In genomic region chr7:47375590-47375989, GRCh38 we compare ENCODE assay signal across 20 cellular contexts.
A peak's percentile ranks its signal among the peaks of the same experiment; 100 is the strongest.
DNase-seq lines count a peak whose midpoint lies in the region; ATAC-seq and TF ChIP-seq lines count a peak whose summit lies in the region.
"Had no signal": no experiment of that assay in that cellular context is flagged by ENCODE, and none has a peak within 500 bp of the region (broad histone marks: within the 10 kb centered on the region; RNA-seq: fewer than 3 reads in every experiment).

No MANE protein-coding gene starts in this region.

- TF ChIP-seq CTCF in right atrium auricular region (IDR thresholded peaks at IDR 0.05) (no peak), cardiac fibroblast (IDR thresholded peaks at IDR 0.05; ENCODE audit: low read depth, low read length) (no peak), type B pancreatic cell (conservative IDR thresholded peaks at IDR 0.05) (no peak), Calu3 (IDR thresholded peaks at IDR 0.05; ENCODE audit: unreplicated experiment) (no peak)

- H3K27me3 Mint-ChIP-seq in type B pancreatic cell, result no peaks in the 10 kb centered on the region
- no peaks in the 10 kb centered on the region for H3K27me3 Mint-ChIP-seq in Calu3 (ENCODE audit: unreplicated experiment)

- no peaks in the 10 kb centered on the region for H3K9me3 ChIP-seq in right atrium auricular region
- H3K9me3 ChIP-seq: BLaER1 treated with 17β-estradiol and CSF1 and Interleukin-3, amounts not matched to agents 10 nM and 100 nM had no signal

- no peak for DNase-seq in right atrium auricular region (ENCODE audit: low spot score)
- DNase-seq in cardiac septum (ENCODE audit: low spot score), result no peak
- DNase-seq in cardiac fibroblast (ENCODE audit: low read depth in 2 of 2), result peak; percentile 24 to 27
- peak; percentile 88 for DNase-seq in myocyte (ENCODE audit: low read depth)
- DNase-seq in type B pancreatic cell (ENCODE audit: extremely low spot score, unreplicated experiment), result no peak
- no peak for DNase-seq in kidney glomerular epithelial cell (lab: John Stamatoyannopoulos, UW)
- no peak for DNase-seq in Calu3
- DNase-seq: activated CD4-positive, alpha-beta T cell treated with anti-CD3 and anti-CD28 coated beads, Interleukin-2, amount 50 U/mL, for 48 hours; activated effector memory CD4-positive, alpha-beta T cell treated with Interleukin-2 at 50 U/mL for 16 hours; dermis blood vessel endothelial cell; hypothalamus; NCI-H2171; NCI-H526; substantia nigra had no signal

- H3K4me1 ChIP-seq in right atrium auricular region, result peaks cover 0 to 91% of the 10 kb centered on the region in 2 donors

- H3K27ac Mint-ChIP-seq in type B pancreatic cell, result peak overlapping the region; percentile 44
- H3K27ac Mint-ChIP-seq in Calu3 (ENCODE audit: unreplicated experiment), result no peak overlapping the region

- no peak overlapping the region for H3K4me3 Mint-ChIP-seq in type B pancreatic cell
- no peak overlapping the region for H3K4me3 Mint-ChIP-seq in Calu3 (ENCODE audit: low read depth, unreplicated experiment)
- H3K4me3 Mint-ChIP-seq: WTC11 had no signal

- no peaks in the 10 kb centered on the region for H3K27me3 ChIP-seq in right atrium auricular region
- H3K27me3 ChIP-seq: cardiac muscle cell had no signal

- no peaks in the 10 kb centered on the region for H3K36me3 ChIP-seq in right atrium auricular region
- H3K36me3 ChIP-seq: cardiac muscle cell had no signal

- BruUV-seq in Calu3 (replicated peaks; lab: Mats Ljungman, UMichigan), result no TSS peak

- intact Hi-C loops in cardiac septum (cut with DNase I), result no loop called here
- intact Hi-C loops in Calu3 (cut with micrococcal nuclease; ENCODE audit: unreplicated experiment), result no loop called here

- peaks cover 56% of the 10 kb centered on the region for H3K4me1 Mint-ChIP-seq in type B pancreatic cell (ENCODE audit: unreplicated experiment)
- peaks cover 47% of the 10 kb centered on the region for H3K4me1 Mint-ChIP-seq in Calu3 (ENCODE audit: low read depth, unreplicated experiment)

- peaks cover 12% of the 10 kb centered on the region for H3K36me3 Mint-ChIP-seq in type B pancreatic cell
- H3K36me3 Mint-ChIP-seq in Calu3 (ENCODE audit: insufficient read depth, unreplicated experiment), result peaks cover 8% of the 10 kb centered on the region
- H3K36me3 Mint-ChIP-seq: WTC11 had no signal

- no peaks in the 10 kb centered on the region for H3K9me3 Mint-ChIP-seq in type B pancreatic cell
- H3K9me3 Mint-ChIP-seq in Calu3 (ENCODE audit: low read depth, unreplicated experiment), result no peaks in the 10 kb centered on the region
- H3K9me3 Mint-ChIP-seq: WTC11 had no signal

- CTCF ChIA-PET in Calu3 (lab: Charles Lee), result no interaction called here

- H3K4me3 ChIP-seq in right atrium auricular region (no peak overlapping the region), cardiac fibroblast (replicated peaks in 1 of 2; ENCODE audit: low read depth in 2 of 2, low read length in 2 of 2) (no peak overlapping the region)
- H3K4me3 ChIP-seq: BLaER1 treated with 17β-estradiol and CSF1 and Interleukin-3, amounts not matched to agents 10 nM and 100 nM; cardiac muscle cell; SK-N-MC had no signal

- peak overlapping the region; percentile 54 for H3K27ac ChIP-seq in right atrium auricular region
- H3K27ac ChIP-seq: BLaER1 treated with 17β-estradiol and CSF1 and Interleukin-3, amounts not matched to agents 10 nM and 100 nM; cardiac muscle cell; SK-N-MC had no signal

- no peak for ATAC-seq in HG02885 (IDR thresholded peaks at IDR 0.05; ENCODE audit: poor library complexity, unreplicated experiment)
- ATAC-seq: sciatic nerve, WTC11 had no signal

Comparison
In these comparisons a context has a peak if more than half of its experiments do, and no peak if none do; other contexts are left out.
1. DNase-seq: peak in cardiac fibroblast (2 of 2) and myocyte (single experiment); none in right atrium auricular region (single experiment), cardiac septum (single experiment), type B pancreatic cell (single experiment), kidney glomerular epithelial cell (single experiment) and Calu3 (single experiment).